ENCODE assay signal across 22 cellular contexts in the genomic region with DNA sequence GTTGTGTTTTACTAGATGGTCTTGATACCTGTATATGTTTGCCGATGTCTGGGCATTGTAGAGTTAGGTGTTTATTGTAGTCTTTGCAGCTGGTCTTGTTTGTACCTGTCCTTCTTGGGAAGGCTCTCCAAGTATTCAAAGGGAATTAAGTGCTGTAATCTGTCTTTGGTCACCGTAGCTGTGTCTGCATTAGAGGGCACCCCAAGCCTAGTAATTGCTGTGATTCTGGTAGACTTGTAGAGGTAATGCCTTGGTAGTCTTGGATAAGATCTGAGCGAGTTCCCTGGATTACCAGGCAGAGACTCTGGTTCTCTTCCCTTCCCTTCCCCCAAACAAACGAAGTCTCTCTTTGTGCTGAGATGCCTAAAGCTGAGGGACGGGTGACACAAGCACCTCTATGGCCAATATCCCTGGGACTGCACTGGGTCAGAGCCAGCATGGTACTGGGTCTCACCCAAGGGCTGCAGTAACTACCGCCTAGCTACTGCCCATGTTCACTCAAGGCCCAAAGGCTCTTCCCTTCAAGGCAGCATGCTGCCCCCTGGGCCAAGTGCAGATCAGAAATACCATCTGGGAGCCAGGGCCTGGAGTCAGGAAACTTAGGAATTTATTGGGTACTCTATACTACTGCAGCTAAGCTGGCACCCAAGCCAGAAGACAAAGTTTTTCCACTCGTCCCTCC. TPM values are rescaled to one million over a fixed set of nuclear protein-coding genes. Genes with fewer than 3 reads are reported as not detected.
DNase-seq lines count a peak whose midpoint lies in the region; ATAC-seq, FAIRE-seq and TF ChIP-seq lines count a peak whose summit lies in the region.
"Had no signal": no experiment of that assay in that cellular context is flagged by ENCODE, and none has a peak within 500 bp of the region (broad histone marks: within the 10 kb centered on the region; RNA-seq: fewer than 3 reads in every experiment).

No MANE protein-coding gene starts in this region.

- DNase-seq in ELF-1 (ENCODE audit: low read depth, low spot score) = peak; percentile 7
- no peak for DNase-seq in K562 (ENCODE audit: extremely low read depth in 1 of 4, low spot score in 3 of 4)
- peak; percentile 49 for DNase-seq in mesendoderm
- no peak for DNase-seq in body of pancreas
- DNase-seq in C1 segment of cervical spinal cord (lab: John Stamatoyannopoulos, UW) = no peak
- DNase-seq: activated CD4-positive, alpha-beta T cell treated with anti-CD3 and anti-CD28 coated beads, Interleukin-2, amount 10 ng/mL, durations not matched to agents 7 days and 5 days; activated naive CD4-positive, alpha-beta T cell treated with Interleukin-2 at 50 U/mL for 16 hours; activated T-cell treated with anti-CD3 and anti-CD28 coated beads, Interleukin-2, amount 50 U/mL, for 48 hours; CD4-positive, CD25-positive, alpha-beta regulatory T cell; cortex of kidney; GF-D8; NCI-H1105; NCI-H2081; transverse colon had no signal

- no peak overlapping the region for H2AFZ ChIP-seq in K562 (ENCODE audit: low read depth, low read length)

- in situ Hi-C loops in K562 (cut with MboI) = no loop called here

- no peak overlapping the region for H2BK15ac ChIP-seq in mesendoderm (replicated peaks; ENCODE audit: low read depth)

- H3K27ac ChIP-seq in K562 (ENCODE audit: extremely low read depth, low read depth, low read length) = no peak overlapping the region
- no peak overlapping the region for H3K27ac ChIP-seq in mesendoderm (ENCODE audit: low read depth, low read length)
- H3K27ac ChIP-seq in body of pancreas = no peak overlapping the region
- H3K27ac ChIP-seq: transverse colon, VCaP had no signal

- no peak overlapping the region for H3K18ac ChIP-seq in mesendoderm (ENCODE audit: low read length)

- H3K36me3 ChIP-seq in K562 (ENCODE audit: control insufficient read depth, insufficient read depth, low read length) (no peaks in the 10 kb centered on the region), mesendoderm (ENCODE audit: control insufficient read depth, insufficient read depth, low read length) (no peaks in the 10 kb centered on the region), body of pancreas (replicated peaks in 1 of 2; ENCODE audit: insufficient read depth in 1 of 2, low read depth in 2 of 2) (no peaks in the 10 kb centered on the region)
- H3K36me3 ChIP-seq: HAP-1, transverse colon had no signal

- no peak overlapping the region for H3K56ac ChIP-seq in mesendoderm (ENCODE audit: low read length)

- no peak overlapping the region for H4K5ac ChIP-seq in mesendoderm (ENCODE audit: low read length)

- H3K4ac ChIP-seq in mesendoderm (ENCODE audit: low read depth, low read length) = no peak overlapping the region

- H3K79me2 ChIP-seq in K562 (ENCODE audit: control insufficient read depth, insufficient read depth, low read length) = no peaks in the 10 kb centered on the region
- H3K79me2 ChIP-seq in mesendoderm (ENCODE audit: control insufficient read depth, insufficient read depth, low read length) = no peaks in the 10 kb centered on the region

- FAIRE-seq in K562 (lab: Jason Lieb, UNC) = no peak
- FAIRE-seq: bronchial epithelial cell had no signal

- TF ChIP-seq EP300 in Ishikawa (IDR thresholded peaks at IDR 0.05; ENCODE audit: borderline replicate concordance) (no peak), K562 (IDR thresholded peaks at IDR 0.05; ENCODE audit: low read length) (no peak)

- no peak overlapping the region for H3K4me2 ChIP-seq in K562 (ENCODE audit: insufficient read depth, low read length)
- H3K4me2 ChIP-seq in mesendoderm (ENCODE audit: low read length) = no peak overlapping the region

- H2AK5ac ChIP-seq in mesendoderm (ENCODE audit: low read length) = no peak overlapping the region

- intact Hi-C loops in K562 (cut with micrococcal nuclease) (loop anchor here (2.0 kb wide), 1 partner anchor 195 kb away; no protein-coding TSS in a partner anchor), body of pancreas (cut with DNase I) (no loop called here)

- TF ChIP-seq RAD21 in Ishikawa (IDR thresholded peaks at IDR 0.05; ENCODE audit: low read depth) (peak; percentile 37), K562 (CRISPR knock-in tag; conservative IDR thresholded peaks at IDR 0.05 in 1 of 2, IDR thresholded peaks at IDR 0.05 in 1 of 2) (peak in 1 of 2 experiments; percentile 52; a peak in 2 of 4 replicates)

- H4K8ac ChIP-seq in mesendoderm (ENCODE audit: low read depth, low read length) = no peak overlapping the region

- H3K4me1 ChIP-seq in K562 (replicated peaks in 1 of 2; ENCODE audit: control insufficient read depth in 2 of 2, insufficient read depth in 2 of 2, low read length in 2 of 2) (no peaks in the 10 kb centered on the region), mesendoderm (ENCODE audit: control insufficient read depth, low read depth, low read length) (no peaks in the 10 kb centered on the region), body of pancreas (no peaks in the 10 kb centered on the region)
- H3K4me1 ChIP-seq: transverse colon had no signal

- H3K79me1 ChIP-seq in mesendoderm (ENCODE audit: low read length) = no peaks in the 10 kb centered on the region

- H4K20me1 ChIP-seq in K562 (replicated peaks; ENCODE audit: control insufficient read depth, insufficient read depth, low read length) = no peaks in the 10 kb centered on the region

- H3K9me3 ChIP-seq in K562 (replicated peaks; ENCODE audit: control insufficient read depth, insufficient read depth, low read depth, low read length) (no peaks in the 10 kb centered on the region; the same call in 1 of the 2 replicates), body of pancreas (no peaks in the 10 kb centered on the region)
- H3K9me3 ChIP-seq: transverse colon had no signal

- H3K9me1 ChIP-seq in K562 (ENCODE audit: control insufficient read depth, insufficient read depth, low read length) = no peaks in the 10 kb centered on the region

- 18% methylated on average over 6 of the region's 7 CpGs for WGBS in K562 (ENCODE audit: insufficient coverage, low coverage, missing lambda C conversion rate)
- WGBS in mesendoderm (ENCODE audit: extremely low coverage, insufficient coverage, low lambda C conversion rate) = no CpG with 5 or more reads among the region's 7 CpGs
- WGBS in body of pancreas, 2 donors = 71 to 79% methylated on average over 7 of the region's 7 CpGs

- POLR2A ChIA-PET in K562 (lab: Yijun Ruan, JAX) = interaction anchor here (0.5 kb wide), 1 partner anchor 150 kb away, joined by 3 read pairs; no protein-coding TSS in a partner anchor

- H3K9ac ChIP-seq in K562 (ENCODE audit: insufficient read depth in 1 of 2, low read depth in 2 of 2, low read length in 2 of 2) (no peak overlapping the region), mesendoderm (ENCODE audit: low read length) (no peak overlapping the region)

- H2BK120ac ChIP-seq in mesendoderm (ENCODE audit: low read depth, low read length) = no peak overlapping the region

- ATAC-seq in K562 (peak; percentile 51; the same call in 1 of the 3 replicates), body of pancreas (no peak), GM19395 (IDR thresholded peaks at IDR 0.05; ENCODE audit: unreplicated experiment) (no peak)

- CTCF ChIA-PET in K562 (lab: Yijun Ruan, JAX; ENCODE audit: low intra/inter-chr PET ratio) = interaction anchor here (1.4 kb wide), 1 partner anchor 195 kb away, joined by 4 read pairs; no protein-coding TSS in a partner anchor

- no peak overlapping the region for H3K23ac ChIP-seq in mesendoderm (ENCODE audit: low read length)

- H3K27me3 ChIP-seq in K562 (ENCODE audit: control insufficient read depth in 2 of 2, insufficient read depth in 2 of 2, low read length in 2 of 2) (peaks cover 9 to 19% of the 10 kb centered on the region in 2 experiments; a peak in 4 of 5 replicates), mesendoderm (ENCODE audit: insufficient read depth, low read length, poor library complexity) (no peaks in the 10 kb centered on the region), body of pancreas (no peaks in the 10 kb centered on the region)
- H3K27me3 ChIP-seq: transverse colon had no signal

- H2BK5ac ChIP-seq in mesendoderm (ENCODE audit: low read length) = no peak overlapping the region

- BruUV-seq in K562 (replicated peaks; lab: Mats Ljungman, UMichigan) = no TSS peak

- TF ChIP-seq POLR2A in K562 (conservative IDR thresholded peaks at IDR 0.05) (no peak), body of pancreas (IDR thresholded peaks at IDR 0.05) (no peak)

- TF ChIP-seq CTCF in K562 (IDR thresholded peaks at IDR 0.05 in 2 of 3, conservative IDR thresholded peaks at IDR 0.05 in 1 of 3; ENCODE audit: insufficient read depth in 2 of 3, low read depth in 1 of 3, low read length in 3 of 3) (peak in 2 of 3 experiments; percentile 4 to 30; a peak in 2 of 6 replicates), body of pancreas (IDR thresholded peaks at IDR 0.05) (no peak)

- H3K4me3 ChIP-seq in K562 (no peak overlapping the region), mesendoderm (ENCODE audit: low read length) (no peak overlapping the region), body of pancreas (no peak overlapping the region)
- H3K4me3 ChIP-seq: HAP-1, transverse colon had no signal

RNA-seq across cellular contexts. Expression of a gene that starts 27.1 kb away (rescaled TPM):
- total RNA-seq in K562 (2011; cell fraction: chromatin; rRNA removed; ENCODE audit: low replicate concordance) = 0.51 and 0.72 TPM in 2 replicates
- 0.79 TPM in 1 of 2 replicates, not detected in the other for total RNA-seq in K562 (2011; cell fraction: nucleolus; rRNA removed)
- not detected in 2 replicates for total RNA-seq in K562 (2011; cell fraction: nucleoplasm; rRNA removed)
- 0.68 TPM in 1 of 2 replicates, not detected in the other for total RNA-seq in K562 (2014; rRNA removed)
- 0.22 and 0.38 TPM in 2 replicates for total RNA-seq in K562 (2014; rRNA removed; fragmentation: Illumina TruSeq; extraction: Trizol)
- total RNA-seq in K562 (2015; rRNA removed; fragmentation: Illumina TruSeq; extraction: Trizol) = not detected in 2 replicates
- not detected in 2 replicates for total RNA-seq in K562 (2021)
- polyA plus RNA-seq in K562 (2011; rRNA removed) = not detected in 2 replicates
- not detected in 2 replicates for polyA plus RNA-seq in K562 (2011; cell fraction: cytosol; rRNA removed)
- polyA plus RNA-seq in K562 (2011; cell fraction: nucleus; rRNA removed) = 0.24 TPM in 1 of 2 replicates, not detected in the other
- polyA plus RNA-seq in K562 (2012) = 0.26 TPM in 1 of 2 replicates, not detected in the other
- polyA plus RNA-seq in K562 (2014; fragmentation: Illumina TruSeq; extraction: Trizol) = 0.10 TPM in 1 of 2 replicates, not detected in the other
- polyA plus RNA-seq in K562 (2014; fragmentation: Nextera tagmentation; extraction: Ambion mirVana) = not detected
- polyA plus RNA-seq in K562 (2014; rRNA removed) = 0.28 TPM in 1 of 2 replicates, not detected in the other
- polyA minus RNA-seq in K562 (2011; rRNA and poly(A)+ RNA removed) = 0.33 and 0.39 TPM in 2 replicates
- not detected in 2 replicates for polyA minus RNA-seq in K562 (2011; cell fraction: cytosol; rRNA and poly(A)+ RNA removed)
- polyA minus RNA-seq in K562 (2011; cell fraction: nucleus; rRNA and poly(A)+ RNA removed) = 0.44 TPM in 1 of 2 replicates, not detected in the other
- 0.04 TPM for polyA plus RNA-seq in mesendoderm (2013, experiment 1 of 2)
- polyA plus RNA-seq in mesendoderm (2013, experiment 2 of 2) = 0.13 TPM
- total RNA-seq in body of pancreas = not detected
- total RNA-seq: glomerular endothelial cell, NCI-H460 had no signal
- polyA plus RNA-seq: CD4-positive, CD25-positive, alpha-beta regulatory T cell; fibroblast of lung had no signal

RNA-seq across cellular contexts. Expression of a gene that starts 48.3 kb away (rescaled TPM):
- 47.4 and 171 TPM in 2 replicates for total RNA-seq in K562 (2011; cell fraction: chromatin; rRNA removed; ENCODE audit: low replicate concordance)
- total RNA-seq in K562 (2011; cell fraction: nucleolus; rRNA removed) = 27.7 and 36.5 TPM in 2 replicates
- 119 and 209 TPM in 2 replicates for total RNA-seq in K562 (2011; cell fraction: nucleoplasm; rRNA removed)
- total RNA-seq in K562 (2014; rRNA removed) = 304 and 331 TPM in 2 replicates
- total RNA-seq in K562 (2014; rRNA removed; fragmentation: Illumina TruSeq; extraction: Trizol) = 656 and 729 TPM in 2 replicates
- total RNA-seq in K562 (2015; rRNA removed; fragmentation: Illumina TruSeq; extraction: Trizol) = 436 and 447 TPM in 2 replicates
- 357 and 363 TPM in 2 replicates for total RNA-seq in K562 (2021)
- 225 and 326 TPM in 2 replicates for polyA plus RNA-seq in K562 (2011; rRNA removed)
- 55.4 and 201 TPM in 2 replicates for polyA plus RNA-seq in K562 (2011; cell fraction: cytosol; rRNA removed)
- 55.4 and 96.4 TPM in 2 replicates for polyA plus RNA-seq in K562 (2011; cell fraction: nucleus; rRNA removed)
- 409 and 511 TPM in 2 replicates for polyA plus RNA-seq in K562 (2012)
- polyA plus RNA-seq in K562 (2014; fragmentation: Illumina TruSeq; extraction: Trizol) = 457 and 479 TPM in 2 replicates
- 1,000 to 10,000 TPM; 1,257 to 1,855 TPM for polyA plus RNA-seq in K562 (2014; fragmentation: Nextera tagmentation; extraction: Ambion mirVana)
- polyA plus RNA-seq in K562 (2014; rRNA removed) = 316 and 329 TPM in 2 replicates
- 319 and 344 TPM in 2 replicates for polyA minus RNA-seq in K562 (2011; rRNA and poly(A)+ RNA removed)
- 93.9 and 115 TPM in 2 replicates for polyA minus RNA-seq in K562 (2011; cell fraction: cytosol; rRNA and poly(A)+ RNA removed)
- 54.7 and 100 TPM in 2 replicates for polyA minus RNA-seq in K562 (2011; cell fraction: nucleus; rRNA and poly(A)+ RNA removed)
- polyA plus RNA-seq in mesendoderm (2013, experiment 1 of 2) = 410 TPM
- polyA plus RNA-seq in mesendoderm (2013, experiment 2 of 2) = 416 TPM
- total RNA-seq in body of pancreas = 100 to 1,000 TPM; 167 to 208 TPM

Comparison
In these comparisons a context has a peak if more than half of its experiments do, and no peak if none do; other contexts are left out.
1. DNase-seq: peak in ELF-1 (single experiment) and mesendoderm (single experiment); none in K562 (0 of 4), body of pancreas (0 of 4) and C1 segment of cervical spinal cord (0 of 14).
2. CTCF ChIP-seq: peak in K562 (2 of 3); none in body of pancreas (0 of 7).